In the genomic region with DNA sequence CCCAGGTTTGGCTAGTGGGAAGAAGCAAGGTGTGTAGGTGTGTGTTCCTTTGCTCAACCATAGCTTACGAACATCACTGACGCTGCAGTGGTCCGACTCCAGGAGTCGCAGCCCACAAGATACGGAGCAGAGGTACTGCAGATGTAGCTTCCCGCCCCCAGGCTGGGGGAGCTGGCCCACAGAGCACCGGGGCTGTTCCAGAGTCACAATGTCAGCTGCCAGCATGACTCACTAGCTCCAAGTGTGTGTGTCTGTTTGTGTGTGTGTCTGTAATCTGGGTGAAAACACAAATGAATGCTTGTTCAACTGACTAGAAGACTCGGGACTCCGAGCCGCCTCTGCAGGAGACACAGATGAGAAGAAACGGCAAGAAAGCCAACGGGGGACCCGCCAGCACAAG, we compare ENCODE assay signal across 20 cellular contexts. TPM values are rescaled to one million over a fixed set of nuclear protein-coding genes. Genes with fewer than 3 reads are reported as not detected.
DNase-seq lines count a peak whose midpoint lies in the region; ATAC-seq, FAIRE-seq and TF ChIP-seq lines count a peak whose summit lies in the region.
"Had no signal": no experiment of that assay in that cellular context is flagged by ENCODE, and none has a peak within 500 bp of the region (broad histone marks: within the 10 kb centered on the region; RNA-seq: fewer than 3 reads in every experiment).

No MANE protein-coding gene starts in this region.

- no peak overlapping the region for H3K9ac ChIP-seq in trophoblast cell (ENCODE audit: low read length)

- DNase-seq in COLO829 (ENCODE audit: low spot score) = peak; percentile 49
- peak; percentile 9 to 81 for DNase-seq in cardiac fibroblast (ENCODE audit: low read depth in 2 of 2)
- DNase-seq in left cardiac atrium = peak; percentile 70
- no peak for DNase-seq in trophoblast cell
- no peak for DNase-seq in H54 (ENCODE audit: insufficient read length, low spot score)
- no peak for DNase-seq in activated naive CD8-positive, alpha-beta T cell treated with anti-CD3 and anti-CD28 coated beads for 36 hours
- DNase-seq in GM20000 (ENCODE audit: low spot score) = no peak
- DNase-seq: activated CD4-positive, alpha-beta T cell treated with anti-CD3 and anti-CD28 coated beads for 1 hour; Caco-2; GDM1; NCI-H69; retina; stimulated activated CD4-positive, alpha-beta T cell treated with anti-CD3 and anti-CD28 coated beads, Interleukin-4, amount 100 ng/mL, for 24 hours had no signal

- no peaks in the 10 kb centered on the region for H3K36me3 Mint-ChIP-seq in activated naive CD8-positive, alpha-beta T cell treated with anti-CD3 and anti-CD28 coated beads for 36 hours

- WGBS in trophoblast cell (ENCODE audit: extremely low coverage, insufficient coverage, insufficient read length) = no CpG with 5 or more reads among the region's 13 CpGs

- no peak overlapping the region for H3K23ac ChIP-seq in trophoblast cell (ENCODE audit: low read length)

- H3K27me3 Mint-ChIP-seq in activated naive CD8-positive, alpha-beta T cell treated with anti-CD3 and anti-CD28 coated beads for 36 hours = no peaks in the 10 kb centered on the region
- H3K27me3 Mint-ChIP-seq: dendritic cell treated with granulocyte-macrophage colony-stimulating factor and Interleukin-4, amounts not matched to agents 40 ng/mL and 50 ng/mL, for 4 days had no signal

- no peak overlapping the region for H3K4me3 Mint-ChIP-seq in activated naive CD8-positive, alpha-beta T cell treated with anti-CD3 and anti-CD28 coated beads for 36 hours
- H3K4me3 Mint-ChIP-seq: activated naive CD8-positive, alpha-beta T cell; dendritic cell treated with granulocyte-macrophage colony-stimulating factor and Interleukin-4, amounts not matched to agents 40 ng/mL and 50 ng/mL, for 4 days had no signal

- no peak overlapping the region for H2AK5ac ChIP-seq in trophoblast cell (ENCODE audit: low read length)

- no peaks in the 10 kb centered on the region for H3K79me2 ChIP-seq in trophoblast cell (ENCODE audit: control insufficient read depth, insufficient read depth, low read length, poor library complexity)

- peak; percentile 77 to 79 for ATAC-seq in left cardiac atrium
- ATAC-seq in HG03432 (IDR thresholded peaks at IDR 0.05; ENCODE audit: unreplicated experiment) = no peak
- ATAC-seq: A549 had no signal

- peaks cover 2% of the 10 kb centered on the region for H3K79me1 ChIP-seq in trophoblast cell (ENCODE audit: low read length)

- no peak for FAIRE-seq in H54 (lab: Jason Lieb, UNC)
- FAIRE-seq: A549, HTR-8/SVneo, RCC 7860 had no signal

- H4K8ac ChIP-seq in trophoblast cell (ENCODE audit: low read depth, low read length) = no peak overlapping the region

- peak overlapping the region; percentile 24 for H3K27ac ChIP-seq in trophoblast cell (ENCODE audit: low read depth, low read length)
- H3K27ac ChIP-seq: A549 had no signal

- TF ChIP-seq CTCF in cardiac fibroblast (IDR thresholded peaks at IDR 0.05; ENCODE audit: low read depth, low read length) (no peak), GM20000 (IDR thresholded peaks at IDR 0.05; ENCODE audit: extremely low read depth, missing control alignments) (no peak)

- H3K9me3 Mint-ChIP-seq in activated naive CD8-positive, alpha-beta T cell treated with anti-CD3 and anti-CD28 coated beads for 36 hours = no peaks in the 10 kb centered on the region
- H3K9me3 Mint-ChIP-seq: dendritic cell treated with granulocyte-macrophage colony-stimulating factor and Interleukin-4, amounts not matched to agents 40 ng/mL and 50 ng/mL, for 4 days had no signal

- H2BK5ac ChIP-seq in trophoblast cell (ENCODE audit: low read depth, low read length, poor library complexity) = no peak overlapping the region

- no peaks in the 10 kb centered on the region for H3K4me1 Mint-ChIP-seq in activated naive CD8-positive, alpha-beta T cell treated with anti-CD3 and anti-CD28 coated beads for 36 hours

- H3K4me1 ChIP-seq in trophoblast cell (ENCODE audit: control insufficient read depth in 1 of 2, insufficient read depth in 2 of 2, low read length in 2 of 2) = peaks cover 7 to 17% of the 10 kb centered on the region in 2 experiments
- H3K4me1 ChIP-seq: A549, Caco-2 had no signal

- H3K9me3 ChIP-seq in trophoblast cell (ENCODE audit: insufficient read depth, low read depth, low read length) = no peaks in the 10 kb centered on the region
- H3K9me3 ChIP-seq: A549, Caco-2 had no signal

- H3K27ac Mint-ChIP-seq in activated naive CD8-positive, alpha-beta T cell treated with anti-CD3 and anti-CD28 coated beads for 36 hours = no peak overlapping the region
- H3K27ac Mint-ChIP-seq: activated naive CD8-positive, alpha-beta T cell; dendritic cell treated with granulocyte-macrophage colony-stimulating factor and Interleukin-4, amounts not matched to agents 40 ng/mL and 50 ng/mL, for 4 days had no signal

- H4K91ac ChIP-seq in trophoblast cell (ENCODE audit: low read depth, low read length) = no peak overlapping the region

- no peak overlapping the region for H3K4ac ChIP-seq in trophoblast cell (ENCODE audit: low read depth, low read length)

- no peak overlapping the region for H2BK120ac ChIP-seq in trophoblast cell (ENCODE audit: insufficient read depth, low read length, poor library complexity)

- no peak overlapping the region for H3K14ac ChIP-seq in trophoblast cell (ENCODE audit: low read length)

- H4K12ac ChIP-seq in trophoblast cell (ENCODE audit: low read depth, low read length) = no peak overlapping the region

- H3K36me3 ChIP-seq in trophoblast cell (ENCODE audit: control insufficient read depth in 1 of 2, insufficient read depth in 2 of 2, low read length in 2 of 2) = peaks cover 54 to 59% of the 10 kb centered on the region in 2 experiments

- no peak overlapping the region for H3K4me2 ChIP-seq in trophoblast cell (ENCODE audit: low read length)
- H3K4me2 ChIP-seq: A549 had no signal

- H2AFZ ChIP-seq in trophoblast cell (ENCODE audit: insufficient read depth, low read length, poor library complexity) = no peak overlapping the region

- H3K4me3 ChIP-seq in cardiac fibroblast (replicated peaks in 1 of 2; ENCODE audit: low read depth in 2 of 2, low read length in 2 of 2) = no peak overlapping the region
- no peak overlapping the region for H3K4me3 ChIP-seq in trophoblast cell (ENCODE audit: low read depth, low read length)
- H3K4me3 ChIP-seq: A549 had no signal

- H3K18ac ChIP-seq in trophoblast cell (ENCODE audit: low read length) = no peak overlapping the region

- no peaks in the 10 kb centered on the region for H3K27me3 ChIP-seq in trophoblast cell (ENCODE audit: insufficient read depth, low read length)

- no peak overlapping the region for H2BK12ac ChIP-seq in trophoblast cell (ENCODE audit: low read length)

- intact Hi-C loops in left cardiac atrium (cut with DNase I) = no loop called here

- TF ChIP-seq POLR2A in H54 (IDR thresholded peaks at IDR 0.05; ENCODE audit: low read depth, low read length) = no peak

RNA-seq across cellular contexts. Expression of gene VSIG10L2, which starts 10.5 kb away (rescaled TPM):
- under 1 TPM; 0.05 to 0.56 TPM for total RNA-seq in left cardiac atrium
- polyA plus RNA-seq in trophoblast cell (2013) = not detected in 2 replicates
- total RNA-seq in activated naive CD8-positive, alpha-beta T cell treated with anti-CD3 and anti-CD28 coated beads for 36 hours = not detected
- total RNA-seq: Caco-2; T-helper 1 cell treated with Interleukin-12 subunit alpha and Interleukin-12 subunit beta and Interleukin-4 antibody, amounts not matched to agents 30 ng/mL and 1 ng/mL, for 36 hours had no signal
- polyA plus RNA-seq: A549 had no signal

RNA-seq across cellular contexts. Expression of gene DDX25, which starts 52.1 kb away (rescaled TPM):
- total RNA-seq in left cardiac atrium = under 1 TPM in 1 of 2 donors, not detected in 1; 0.21 TPM
- polyA plus RNA-seq in trophoblast cell (2013) = 0.47 and 0.89 TPM in 2 replicates
- under 1 TPM; 0.14 to 0.26 TPM for total RNA-seq in activated naive CD8-positive, alpha-beta T cell treated with anti-CD3 and anti-CD28 coated beads for 36 hours
- total RNA-seq: Caco-2; T-helper 1 cell treated with Interleukin-12 subunit alpha and Interleukin-12 subunit beta and Interleukin-4 antibody, amounts not matched to agents 30 ng/mL and 1 ng/mL, for 36 hours had no signal

RNA-seq across cellular contexts. Expression of gene PUS3, which starts 53.4 kb away (rescaled TPM):
- 1 to 10 TPM; 6.9 to 8.2 TPM for total RNA-seq in left cardiac atrium
- 22.2 and 24.9 TPM in 2 replicates for polyA plus RNA-seq in trophoblast cell (2013)
- 10 to 100 TPM; 16.1 to 23.3 TPM for total RNA-seq in activated naive CD8-positive, alpha-beta T cell treated with anti-CD3 and anti-CD28 coated beads for 36 hours

Comparison
In these comparisons a context has a peak if more than half of its experiments do, and no peak if none do; other contexts are left out.
1. DNase-seq: peak in COLO829 (single experiment), cardiac fibroblast (2 of 2) and left cardiac atrium (single experiment); none in trophoblast cell (0 of 2), H54 (single experiment), activated naive CD8-positive, alpha-beta T cell treated with anti-CD3 and anti-CD28 coated beads for 36 hours (single experiment) and GM20000 (single experiment).